In the genomic region with DNA sequence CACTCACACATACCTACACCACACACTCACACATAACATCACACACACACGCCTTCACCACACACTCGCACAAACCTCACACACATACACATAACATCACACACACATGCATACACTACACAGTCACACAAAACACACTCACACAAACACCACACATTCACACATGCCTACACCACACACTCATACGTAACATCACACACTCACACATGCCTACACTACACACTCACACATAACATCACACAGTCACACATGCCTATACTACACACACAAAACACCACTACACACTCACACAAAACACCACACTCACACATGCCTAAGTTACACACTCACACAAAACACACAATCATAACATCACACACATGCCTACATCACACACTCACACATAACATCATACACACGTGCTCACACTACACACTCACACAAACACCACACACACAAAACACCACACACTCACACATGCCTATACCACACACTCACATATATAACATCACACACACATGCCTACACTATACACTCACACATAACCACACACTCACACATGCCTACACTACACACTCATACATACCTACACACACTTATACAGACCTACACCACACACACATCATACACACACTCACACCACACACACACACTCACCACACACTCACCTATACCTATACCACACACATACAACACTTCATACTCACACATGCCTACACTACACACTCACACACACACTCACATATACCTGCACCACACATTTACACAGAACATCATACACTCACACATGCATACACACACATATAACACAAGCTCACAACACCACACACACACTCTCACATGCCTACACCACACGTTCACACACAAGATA, we compare ENCODE assay signal across 33 cellular contexts.
"Had no signal": no experiment of that assay in that cellular context is flagged by ENCODE, and none has a peak within 500 bp of the region (broad histone marks: within the 10 kb centered on the region; RNA-seq: fewer than 3 reads in every experiment).

No MANE protein-coding gene starts in this region.

- H3K4me3 Mint-ChIP-seq: activated naive CD8-positive, alpha-beta T cell; natural killer cell treated with Interleukin-12 subunit alpha and Interleukin-12 subunit beta and Interleukin-15 and Interleukin-18, amount 100 ng/mL, for 72 hours; stimulated activated memory B cell treated with anti-CD40 and anti-IgM and Interleukin-4, amounts not matched to agents 10 μg/mL and 1 μg/mL and 100 μg/mL, for 72 hours; T-helper 1 cell treated with Interleukin-12 subunit alpha and Interleukin-12 subunit beta and Interleukin-4 antibody, amounts not matched to agents 30 μg/mL and 1 μg/mL, for 36 hours had no signal

- H3K27ac Mint-ChIP-seq: activated naive CD8-positive, alpha-beta T cell; natural killer cell treated with Interleukin-12 subunit alpha and Interleukin-12 subunit beta and Interleukin-15 and Interleukin-18, amount 100 ng/mL, for 72 hours; stimulated activated memory B cell treated with anti-CD40 and anti-IgM and Interleukin-4, amounts not matched to agents 10 μg/mL and 1 μg/mL and 100 μg/mL, for 72 hours; T-helper 1 cell treated with Interleukin-12 subunit alpha and Interleukin-12 subunit beta and Interleukin-4 antibody, amounts not matched to agents 30 μg/mL and 1 μg/mL, for 36 hours had no signal

- H3K36me3 ChIP-seq: esophagus squamous epithelium, left lung, lower lobe of right lung, neutrophil, prostate gland, sigmoid colon, suprapubic skin, tibial nerve, WERI-Rb-1 had no signal

- H3K4me1 ChIP-seq: esophagus squamous epithelium, left lung, prostate gland had no signal

- H3K27me3 ChIP-seq: esophagus squamous epithelium, left lung, neutrophil, sigmoid colon, suprapubic skin, tibial nerve had no signal

- H3K36me3 Mint-ChIP-seq: activated naive CD8-positive, alpha-beta T cell; natural killer cell treated with Interleukin-12 subunit alpha and Interleukin-12 subunit beta and Interleukin-15 and Interleukin-18, amount 100 ng/mL, for 72 hours; stimulated activated memory B cell treated with anti-CD40 and anti-IgM and Interleukin-4, amounts not matched to agents 10 μg/mL and 1 μg/mL and 100 μg/mL, for 72 hours had no signal

- H3K27ac ChIP-seq: epithelial cell of prostate, esophagus squamous epithelium, left lung, lower lobe of right lung, neutrophil, prostate gland, sigmoid colon, suprapubic skin, WERI-Rb-1 had no signal

- H3K27me3 Mint-ChIP-seq: activated naive CD8-positive, alpha-beta T cell; natural killer cell treated with Interleukin-12 subunit alpha and Interleukin-12 subunit beta and Interleukin-15 and Interleukin-18, amount 100 ng/mL, for 72 hours; stimulated activated memory B cell treated with anti-CD40 and anti-IgM and Interleukin-4, amounts not matched to agents 10 μg/mL and 1 μg/mL and 100 μg/mL, for 72 hours had no signal

- H3K4me1 Mint-ChIP-seq: stimulated activated memory B cell treated with anti-CD40 and anti-IgM and Interleukin-4, amounts not matched to agents 10 μg/mL and 1 μg/mL and 100 μg/mL, for 72 hours had no signal

- H3K9me3 Mint-ChIP-seq: natural killer cell treated with Interleukin-12 subunit alpha and Interleukin-12 subunit beta and Interleukin-15 and Interleukin-18, amount 100 ng/mL, for 72 hours; stimulated activated memory B cell treated with anti-CD40 and anti-IgM and Interleukin-4, amounts not matched to agents 10 μg/mL and 1 μg/mL and 100 μg/mL, for 72 hours; T-helper 1 cell treated with Interleukin-12 subunit alpha and Interleukin-12 subunit beta and Interleukin-4 antibody, amounts not matched to agents 30 μg/mL and 1 μg/mL, for 36 hours had no signal

- H3K4me3 ChIP-seq: esophagus squamous epithelium, left lung, lower lobe of right lung, prostate gland, sigmoid colon, suprapubic skin, tibial nerve had no signal

- H3K9me3 ChIP-seq: esophagus squamous epithelium, left lung, lower lobe of right lung, neutrophil, prostate gland, sigmoid colon, suprapubic skin, tibial nerve had no signal

- FAIRE-seq: colon, endometrium, islet of Langerhans, small intestine, TTC549 had no signal

- ATAC-seq: activated CD4-positive, CD25-positive, alpha-beta regulatory T cell treated with anti-CD3 and anti-CD28 coated beads, Interleukin-2, amount 50 U/mL, for 24 hours; left lung; stimulated activated memory B cell treated with anti-CD40 and anti-IgM and Interleukin-4, amounts not matched to agents 10 μg/mL and 1 μg/mL and 100 μg/mL, for 72 hours had no signal

- DNase-seq: activated CD4-positive, alpha-beta T cell treated with anti-CD3 and anti-CD28 coated beads for 48 hours; activated CD4-positive, alpha-beta T cell treated with anti-CD3 and anti-CD28 coated beads, Interleukin-2, amount 50 U/mL, for 48 hours; activated CD8-positive, alpha-beta memory T cell treated with anti-CD3 and anti-CD28 coated beads for 24 hours; activated effector memory CD4-positive, alpha-beta T cell treated with Interleukin-2 at 50 U/mL for 16 hours; activated naive CD4-positive, alpha-beta T cell treated with Interleukin-2 at 50 U/mL for 16 hours; central memory CD4-positive, alpha-beta T cell; dermis blood vessel endothelial cell; effector CD8-positive, alpha-beta T cell; esophagus squamous epithelium; left lung; lower lobe of right lung; mesenchymal stem cell; retina; sigmoid colon; small intestine; stimulated activated CD4-positive, alpha-beta T cell treated with anti-CD3 and anti-CD28 coated beads, Interleukin-4, amount 100 ng/mL, for 4 hours; stimulated activated CD8-positive, alpha-beta memory T cell treated with anti-CD3 and anti-CD28 coated beads, Interleukin-4, amount 100 ng/mL, for 48 hours; T-helper 9 cell; WERI-Rb-1 had no signal
